Comparison of ENCODE assay signal across 9 cellular contexts in the genomic region with DNA sequence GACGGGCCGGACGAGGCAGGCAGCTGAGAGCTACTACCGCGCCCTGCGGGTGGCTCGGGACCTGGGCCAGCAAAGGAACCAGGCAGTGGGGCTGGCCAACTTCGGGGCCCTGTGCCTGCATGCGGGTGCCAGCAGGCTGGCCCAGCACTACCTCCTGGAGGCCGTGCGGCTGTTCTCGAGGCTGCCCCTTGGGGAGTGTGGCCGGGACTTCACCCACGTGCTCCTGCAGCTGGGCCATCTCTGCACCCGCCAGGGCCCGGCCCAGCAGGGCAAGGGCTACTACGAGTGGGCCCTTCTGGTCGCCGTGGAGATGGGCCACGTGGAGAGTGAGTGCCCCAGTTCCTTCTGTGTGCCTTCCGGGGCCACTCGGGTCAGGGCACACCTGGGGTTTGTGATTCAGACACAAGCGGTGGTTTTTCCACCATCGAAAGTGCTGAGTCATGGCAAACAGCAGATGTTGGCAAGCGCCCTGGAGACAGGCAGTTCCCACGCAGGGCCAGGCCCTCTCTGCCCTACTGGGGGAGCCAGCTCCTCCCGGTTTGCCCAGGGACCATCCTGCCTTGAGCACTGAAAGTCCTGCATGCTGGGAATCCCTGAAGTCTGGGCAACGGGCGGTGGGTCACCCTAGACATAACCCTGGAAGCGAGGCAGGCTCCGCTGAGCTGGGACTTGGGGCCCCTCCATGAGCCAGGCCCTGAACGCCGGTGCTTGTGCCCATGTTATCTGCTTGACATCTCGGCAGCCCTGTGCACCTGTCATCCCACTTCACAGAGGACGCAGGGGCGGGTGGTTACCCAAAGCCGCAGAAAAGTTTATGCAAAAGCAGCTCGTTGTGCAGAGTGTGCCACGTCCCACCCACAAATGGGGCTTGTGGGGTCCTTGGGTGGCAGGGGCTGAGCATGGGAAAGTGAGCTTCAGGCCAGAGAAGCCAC. TPM values are rescaled to one million over a fixed set of nuclear protein-coding genes. Genes with fewer than 3 reads are reported as not detected.
DNase-seq lines count a peak whose midpoint lies in the region; ATAC-seq and TF ChIP-seq lines count a peak whose summit lies in the region.
"Had no signal": no experiment of that assay in that cellular context is flagged by ENCODE, and none has a peak within 500 bp of the region (broad histone marks: within the 10 kb centered on the region; RNA-seq: fewer than 3 reads in every experiment).

No MANE protein-coding gene starts in this region.

- ATAC-seq in HG03066 (IDR thresholded peaks at IDR 0.05; ENCODE audit: low read depth, unreplicated experiment) (peak; percentile 65), heart left ventricle (peak; percentile 45 to 67 (median 64))

- H3K4me1 ChIP-seq in heart left ventricle = peaks cover 0 to 36% (median 9%) of the 10 kb centered on the region in 12 donors

- intact Hi-C loops in heart left ventricle (cut with DNase I) = loop anchor here in 2 of 10 donors (10.0 kb wide), 1 partner anchor 54 kb away; no protein-coding TSS in a partner anchor

- no peak overlapping the region for H3K4me3 ChIP-seq in heart left ventricle
- H3K4me3 ChIP-seq: tibial artery had no signal

- peaks cover 0 to 70% (median 16%) of the 10 kb centered on the region in 9 donors for H3K36me3 ChIP-seq in heart left ventricle

- no peaks in the 10 kb centered on the region for H3K9me3 ChIP-seq in heart left ventricle
- H3K9me3 ChIP-seq: tibial artery had no signal

- no peak for TF ChIP-seq CTCF in heart left ventricle (IDR thresholded peaks at IDR 0.05)

- H3K27ac ChIP-seq in heart left ventricle = peak overlapping the region in 2 of 12 donors; percentile 32 to 49
- H3K27ac ChIP-seq: tibial artery had no signal

- 64 to 91% (median 71%) methylated on average over 22 to 39 of the region's 39 CpGs for WGBS in heart left ventricle, 4 donors

- no peaks in the 10 kb centered on the region for H3K27me3 ChIP-seq in heart left ventricle
- H3K27me3 ChIP-seq: tibial artery had no signal

- TF ChIP-seq POLR2A in heart left ventricle (IDR thresholded peaks at IDR 0.05) = no peak

- DNase-seq in NCI-H82 (lab: John Stamatoyannopoulos, UW) (peak; percentile 5), NCI-H82 treated with DMSO at 0.1 percent for 48 hours (lab: John Stamatoyannopoulos, UW; ENCODE audit: unreplicated experiment) (no peak), RKO (ENCODE audit: low spot score) (peak; percentile 30), heart left ventricle (peak; percentile 58 to 81 (median 73)), NCI-H187 treated with DMSO at 0.1 percent for 48 hours (lab: John Stamatoyannopoulos, UW) (no peak)
- peak; percentile 83 for DNase-seq in activated naive CD4-positive, alpha-beta T cell treated with Interleukin-2 at 50 U/mL for 16 hours
- DNase-seq in stimulated activated CD4-positive, alpha-beta T cell treated with anti-CD3 and anti-CD28 coated beads, Interleukin-15, amount 100 ng/mL, for 1 hour (ENCODE audit: low read depth in 1 of 2, low spot score in 1 of 2) = peak; percentile 39 to 53

RNA-seq across cellular contexts. Expression of gene SH3TC1, which starts 29.5 kb away (rescaled TPM):
- total RNA-seq in heart left ventricle = 10 to 100 TPM in 6 of 9 donors, 1 to 10 TPM in 3; 6.0 to 45.9 (median 11.5) TPM
- 1 to 10 TPM; 5.8 to 8.1 TPM for polyA plus RNA-seq in heart left ventricle

RNA-seq across cellular contexts. Expression of gene HTRA3, which starts 41.0 kb away (rescaled TPM):
- total RNA-seq in heart left ventricle = 10 to 100 TPM; 26.8 to 84.6 (median 55.0) TPM
- polyA plus RNA-seq in heart left ventricle = 10 to 100 TPM; 28.9 to 50.1 TPM

Comparison
In these comparisons a context has a peak if more than half of its experiments do, and no peak if none do; other contexts are left out.
1. DNase-seq: peak in NCI-H82 (single experiment), RKO (single experiment), activated naive CD4-positive, alpha-beta T cell treated with Interleukin-2 at 50 U/mL for 16 hours (single experiment), heart left ventricle (5 of 5) and stimulated activated CD4-positive, alpha-beta T cell treated with anti-CD3 and anti-CD28 coated beads, Interleukin-15, amount 100 ng/mL, for 1 hour (2 of 2); none in NCI-H82 treated with DMSO at 0.1 percent for 48 hours (single experiment) and NCI-H187 treated with DMSO at 0.1 percent for 48 hours (single experiment).